ENCODE assay signal across 9 cellular contexts in the genomic region with DNA sequence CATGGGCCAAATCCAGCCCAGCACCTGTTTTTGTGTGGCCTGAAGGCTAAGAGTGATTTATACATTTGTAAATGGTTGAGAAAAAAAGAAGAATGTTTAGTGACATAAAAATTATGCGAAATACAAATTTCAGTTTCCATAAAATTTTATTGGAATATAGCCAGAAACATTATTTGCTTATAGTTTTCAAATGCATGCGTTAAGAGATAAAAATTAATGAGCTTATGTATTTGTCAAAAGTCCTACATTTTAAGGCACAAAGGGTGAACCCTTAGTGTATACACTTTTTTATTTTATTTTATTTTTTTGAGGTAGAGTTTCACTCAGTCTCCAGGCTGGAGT. TPM values are rescaled to one million over a fixed set of nuclear protein-coding genes. Genes with fewer than 3 reads are reported as not detected.
A peak's percentile ranks its signal among the peaks of the same experiment; 100 is the strongest.
DNase-seq lines count a peak whose midpoint lies in the region; ATAC-seq, FAIRE-seq and TF ChIP-seq lines count a peak whose summit lies in the region.
"Had no signal": no experiment of that assay in that cellular context is flagged by ENCODE, and none has a peak within 500 bp of the region (broad histone marks: within the 10 kb centered on the region; RNA-seq: fewer than 3 reads in every experiment).

No MANE protein-coding gene starts in this region.

- peaks cover 0 to 46% (median 3%) of the 10 kb centered on the region in 3 donors for H3K36me3 Mint-ChIP-seq in CD8-positive, alpha-beta memory T cell

- H3K27me3 ChIP-seq in CD8-positive, alpha-beta memory T cell (ENCODE audit: insufficient read depth, low read length, poor library complexity, severe bottlenecking) = no peaks in the 10 kb centered on the region
- no peaks in the 10 kb centered on the region for H3K27me3 ChIP-seq in Panc1 (ENCODE audit: control insufficient read depth, insufficient read depth, low read length)
- no peaks in the 10 kb centered on the region for H3K27me3 ChIP-seq in pancreas

- WGBS in pancreas, 2 donors = 15 to 19% methylated on average over 2 of the region's 2 CpGs

- H3K27ac ChIP-seq in CD8-positive, alpha-beta memory T cell (ENCODE audit: low read depth, low read length) = peak overlapping the region; percentile 81
- H3K27ac ChIP-seq in Panc1 (ENCODE audit: low read length) = peak overlapping the region; percentile 84
- H3K27ac ChIP-seq in pancreas = peak overlapping the region in 3 of 4 donors; percentile 28 to 98 (median 97)

- BruUV-seq in Panc1 (replicated peaks; lab: Mats Ljungman, UMichigan) = no TSS peak

- no peak for DNase-seq in CD8-positive, alpha-beta memory T cell
- DNase-seq in Panc1 (ENCODE audit: low read depth, low spot score) (no peak), epithelial cell of esophagus (ENCODE audit: low read depth) (no peak), pancreas (no peak), NCI-H2227 treated with DMSO at 0.1 percent for 48 hours (lab: John Stamatoyannopoulos, UW) (no peak), activated gamma-delta T cell (lab: John Stamatoyannopoulos, UW) (no peak), iPS-NIHi7 (ENCODE audit: extremely low spot score) (no peak)
- no peak for DNase-seq in activated effector memory CD4-positive, alpha-beta T cell treated with anti-CD3 and anti-CD28 coated beads, Interleukin-2, amount 50 U/mL, for 16 hours
- DNase-seq: cortex of kidney had no signal

- no peak for TF ChIP-seq CTCF in Panc1 (IDR thresholded peaks at IDR 0.05)
- no peak for TF ChIP-seq CTCF in epithelial cell of esophagus (IDR thresholded peaks at IDR 0.05; ENCODE audit: insufficient read depth, low read depth, low read length, missing control alignments)
- TF ChIP-seq CTCF in pancreas (IDR thresholded peaks at IDR 0.05) = no peak

- peak overlapping the region in 7 of 8 donors; percentile 89 to 98 (median 95) for H3K27ac Mint-ChIP-seq in CD8-positive, alpha-beta memory T cell

- peaks cover 10% of the 10 kb centered on the region for H3K4me1 ChIP-seq in CD8-positive, alpha-beta memory T cell (ENCODE audit: insufficient read depth, low read length)
- H3K4me1 ChIP-seq in Panc1 (ENCODE audit: control insufficient read depth, insufficient read depth, low read length) (peaks cover 7% of the 10 kb centered on the region; the same call in 1 of the 2 replicates), pancreas (peaks cover 17 to 32% (median 25%) of the 10 kb centered on the region in 3 donors)

- peak overlapping the region; percentile 86 to 96 (median 93) for H3K4me3 Mint-ChIP-seq in CD8-positive, alpha-beta memory T cell

- peaks cover 30 to 53% (median 43%) of the 10 kb centered on the region in 3 donors for H3K4me1 Mint-ChIP-seq in CD8-positive, alpha-beta memory T cell

- in situ Hi-C loops in Panc1 (cut with HindIII; ENCODE audit: low pct_unique_long_range_greater_than_20kb, low sequenced_read_pairs) = no loop called here

- H3K27me3 Mint-ChIP-seq in CD8-positive, alpha-beta memory T cell = peaks cover 0 to 1% of the 10 kb centered on the region in 2 donors

- H3K4me3 ChIP-seq in CD8-positive, alpha-beta memory T cell (ENCODE audit: low read length) = peak overlapping the region; percentile 74
- peak overlapping the region; percentile 76 to 88 for H3K4me3 ChIP-seq in Panc1 (ENCODE audit: low read depth in 2 of 2, low read length in 2 of 2)
- H3K4me3 ChIP-seq in epithelial cell of esophagus (ENCODE audit: low read length) = peak overlapping the region; percentile 84
- H3K4me3 ChIP-seq in pancreas = peak overlapping the region in 2 of 4 donors; percentile 90 to 94

- FAIRE-seq in pancreas (lab: Jason Lieb, UNC) = no peak

- intact Hi-C loops in Panc1 (cut with micrococcal nuclease; ENCODE audit: unreplicated experiment) (no loop called here), pancreas (cut with DNase I) (no loop called here)

- CTCF ChIA-PET in CD8-positive, alpha-beta memory T cell (lab: Charles Lee) = interaction anchor here (1.0 to 3.6 kb wide), 5 partner anchors 8 to 61 kb away, joined by 3 to 30 read pairs (median 6); no protein-coding TSS in a partner anchor
- CTCF ChIA-PET in Panc1 (lab: Charles Lee) = no interaction called here

- ATAC-seq in Panc1 (no peak), pancreas (no peak)

- H3K9me3 ChIP-seq in CD8-positive, alpha-beta memory T cell (ENCODE audit: low read length) = no peaks in the 10 kb centered on the region
- H3K9me3 ChIP-seq in Panc1 (ENCODE audit: control insufficient read depth, insufficient read depth, low read depth, low read length) (no peaks in the 10 kb centered on the region), pancreas (no peaks in the 10 kb centered on the region)

- POLR2A ChIA-PET in CD8-positive, alpha-beta memory T cell (lab: Charles Lee) = interaction anchor here (0.5 to 4.4 kb wide), 4 partner anchors 24 to 38 kb away, joined by 6 to 66 read pairs (median 36); no protein-coding TSS in a partner anchor
- POLR2A ChIA-PET in Panc1 (lab: Charles Lee) = no interaction called here

- no peaks in the 10 kb centered on the region for H3K9me3 Mint-ChIP-seq in CD8-positive, alpha-beta memory T cell

- H3K36me3 ChIP-seq in CD8-positive, alpha-beta memory T cell (ENCODE audit: insufficient read depth, low read length) = no peaks in the 10 kb centered on the region
- H3K36me3 ChIP-seq in Panc1 (ENCODE audit: control insufficient read depth, insufficient read depth, low read length) (peaks cover 4% of the 10 kb centered on the region; the same call in 1 of the 2 replicates), pancreas (no peaks in the 10 kb centered on the region)

RNA-seq across cellular contexts. Expression of gene MORC3, which starts 2.1 kb away (rescaled TPM):
- total RNA-seq in CD8-positive, alpha-beta memory T cell = 10 to 100 TPM; 19.6 to 23.0 TPM
- 32.2 TPM for polyA plus RNA-seq in CD8-positive, alpha-beta memory T cell
- total RNA-seq in Panc1 (2021; ENCODE audit: unreplicated experiment) (16.8 TPM), pancreas (10 to 100 TPM in 5 of 6 donors, 1 to 10 TPM in 1; 8.4 to 19.8 (median 10.9) TPM)
- polyA plus RNA-seq in Panc1 (2012; ENCODE audit: insufficient read length) = 8.9 TPM
- polyA plus RNA-seq in pancreas = 10 to 100 TPM in 1 of 2 donors, 1 to 10 TPM in 1; 8.1 to 10.2 TPM
